41 cellular contexts compared by ENCODE assay signal in genomic region chr11:120296554-120296953, GRCh38. TPM values are rescaled to one million over a fixed set of nuclear protein-coding genes. Genes with fewer than 3 reads are reported as not detected.
"Had no signal": no experiment of that assay in that cellular context is flagged by ENCODE, and none has a peak within 500 bp of the region (broad histone marks: within the 10 kb centered on the region; RNA-seq: fewer than 3 reads in every experiment).

No MANE protein-coding gene starts in this region.

- H3K36me3 Mint-ChIP-seq: activated naive CD4-positive, alpha-beta T cell treated with anti-CD3 and anti-CD28 coated beads, Interleukin-2, amount 10 ng/mL, durations not matched to agents 7 days and 5 days; activated naive CD4-positive, alpha-beta T cell treated with anti-CD3 and anti-CD28 coated beads, Interleukin-2, amount 50 U/mL, for 24 hours; activated naive CD4-positive, alpha-beta T cell treated with anti-CD3 and anti-CD28 coated beads, Interleukin-2, amount 50 U/mL, for 72 hours; activated naive CD8-positive, alpha-beta T cell; activated naive CD8-positive, alpha-beta T cell treated with anti-CD3 and anti-CD28 coated beads for 36 hours; activated naive CD8-positive, alpha-beta T cell treated with anti-CD3 and anti-CD28 coated beads, Interleukin-2, amount 10 ng/mL, durations not matched to agents 7 days and 5 days; brain had no signal

- ATAC-seq: activated naive CD4-positive, alpha-beta T cell treated with anti-CD3 and anti-CD28 coated beads, Interleukin-2, amount 50 U/mL, for 72 hours; activated naive CD8-positive, alpha-beta T cell treated with anti-CD3 and anti-CD28 coated beads, Interleukin-2, amount 50 U/mL, for 24 hours; activated T-cell treated with anti-CD3 and anti-CD28 coated beads, Interleukin-2, amount 50 U/mL, for 4 hours; activated T-cell treated with anti-CD3 and anti-CD28 coated beads, Interleukin-2, amount 50 U/mL, for 72 hours; activated T-helper 17 cell treated with anti-CD3 and anti-CD28 coated beads, Interleukin-2, amount 50 U/mL, for 72 hours; body of pancreas had no signal

- H3K9me3 Mint-ChIP-seq: activated naive CD4-positive, alpha-beta T cell treated with anti-CD3 and anti-CD28 coated beads for 36 hours; activated naive CD4-positive, alpha-beta T cell treated with anti-CD3 and anti-CD28 coated beads, Interleukin-2, amount 10 ng/mL, durations not matched to agents 7 days and 5 days; activated naive CD4-positive, alpha-beta T cell treated with anti-CD3 and anti-CD28 coated beads, Interleukin-2, amount 50 U/mL, for 24 hours; activated naive CD4-positive, alpha-beta T cell treated with anti-CD3 and anti-CD28 coated beads, Interleukin-2, amount 50 U/mL, for 72 hours; activated naive CD8-positive, alpha-beta T cell treated with anti-CD3 and anti-CD28 coated beads for 36 hours; activated naive CD8-positive, alpha-beta T cell treated with anti-CD3 and anti-CD28 coated beads, Interleukin-2, amount 10 ng/mL, durations not matched to agents 7 days and 5 days; activated naive CD8-positive, alpha-beta T cell treated with anti-CD3 and anti-CD28 coated beads, Interleukin-2, amount 50 U/mL, for 24 hours; activated T-cell treated with anti-CD3 and anti-CD28 coated beads, Interleukin-2, amount 50 U/mL, for 4 hours; activated T-cell treated with anti-CD3 and anti-CD28 coated beads, Interleukin-2, amount 50 U/mL, for 72 hours; activated T-helper 1 cell treated with anti-CD3 and anti-CD28 coated beads, Interleukin-12 subunit alpha, Interleukin-12 subunit beta, Interleukin-2, Interleukin-4 antibody, amounts not matched to agents 30 ng/mL and 10 ng/mL and 1 ng/mL, durations not matched to agents 14 hours and 24 hours and 36 hours; activated T-helper 17 cell treated with anti-CD3 and anti-CD28 coated beads, Interleukin-2, amount 50 U/mL, for 72 hours; activated T-helper 2 cell treated with anti-CD3 and anti-CD28 coated beads, Interferon-gamma antibody, Interleukin-2, Interleukin-4, amounts not matched to agents 10 μg/mL and 5 μg/mL and 100 μg/mL, durations not matched to agents 14 hours and 24 hours and 36 hours; central memory CD8-positive, alpha-beta T cell had no signal

- FAIRE-seq: astrocyte, bronchial epithelial cell, colon had no signal

- H3K36me3 ChIP-seq: adrenal gland, ascending aorta, brain microvascular endothelial cell, breast epithelium, cardiac muscle cell had no signal

- H3K4me3 ChIP-seq: adrenal gland, ascending aorta, body of pancreas, breast epithelium, cardiac muscle cell had no signal

- H3K27ac Mint-ChIP-seq: activated naive CD4-positive, alpha-beta T cell treated with anti-CD3 and anti-CD28 coated beads for 36 hours; activated naive CD4-positive, alpha-beta T cell treated with anti-CD3 and anti-CD28 coated beads, Interleukin-2, amount 10 ng/mL, durations not matched to agents 7 days and 5 days; activated naive CD4-positive, alpha-beta T cell treated with anti-CD3 and anti-CD28 coated beads, Interleukin-2, amount 50 U/mL, for 24 hours; activated naive CD4-positive, alpha-beta T cell treated with anti-CD3 and anti-CD28 coated beads, Interleukin-2, amount 50 U/mL, for 72 hours; activated naive CD8-positive, alpha-beta T cell; activated naive CD8-positive, alpha-beta T cell treated with anti-CD3 and anti-CD28 coated beads for 36 hours; activated naive CD8-positive, alpha-beta T cell treated with anti-CD3 and anti-CD28 coated beads, Interleukin-2, amount 10 ng/mL, durations not matched to agents 7 days and 5 days; activated naive CD8-positive, alpha-beta T cell treated with anti-CD3 and anti-CD28 coated beads, Interleukin-2, amount 50 U/mL, for 24 hours; activated T-cell treated with anti-CD3 and anti-CD28 coated beads, Interleukin-2, amount 50 U/mL, for 72 hours; activated T-helper 1 cell treated with anti-CD3 and anti-CD28 coated beads, Interleukin-12 subunit alpha, Interleukin-12 subunit beta, Interleukin-2, Interleukin-4 antibody, amounts not matched to agents 30 ng/mL and 10 ng/mL and 1 ng/mL, durations not matched to agents 14 hours and 24 hours and 36 hours; activated T-helper 17 cell treated with anti-CD3 and anti-CD28 coated beads, Interleukin-2, amount 50 U/mL, for 72 hours; activated T-helper 2 cell treated with anti-CD3 and anti-CD28 coated beads, Interferon-gamma antibody, Interleukin-2, Interleukin-4, amounts not matched to agents 10 μg/mL and 5 μg/mL and 100 μg/mL, durations not matched to agents 14 hours and 24 hours and 36 hours; brain had no signal

- H3K4me1 Mint-ChIP-seq: activated naive CD4-positive, alpha-beta T cell treated with anti-CD3 and anti-CD28 coated beads, Interleukin-2, amount 10 ng/mL, durations not matched to agents 7 days and 5 days; activated naive CD4-positive, alpha-beta T cell treated with anti-CD3 and anti-CD28 coated beads, Interleukin-2, amount 50 U/mL, for 24 hours; activated naive CD8-positive, alpha-beta T cell treated with anti-CD3 and anti-CD28 coated beads for 36 hours; activated naive CD8-positive, alpha-beta T cell treated with anti-CD3 and anti-CD28 coated beads, Interleukin-2, amount 10 ng/mL, durations not matched to agents 7 days and 5 days; activated naive CD8-positive, alpha-beta T cell treated with anti-CD3 and anti-CD28 coated beads, Interleukin-2, amount 50 U/mL, for 24 hours; activated T-helper 17 cell treated with anti-CD3 and anti-CD28 coated beads, Interleukin-2, amount 50 U/mL, for 72 hours; central memory CD8-positive, alpha-beta T cell had no signal

- H3K27me3 ChIP-seq: adrenal gland, ascending aorta, body of pancreas, breast epithelium had no signal

- DNase-seq: activated effector memory CD4-positive, alpha-beta T cell treated with anti-CD3 and anti-CD28 coated beads, Interleukin-2, amount 50 U/mL, for 16 hours; activated effector memory CD4-positive, alpha-beta T cell treated with Interleukin-2 at 50 U/mL for 16 hours; activated gamma-delta T cell; activated gamma-delta T cell treated with Interleukin-2 at 50 U/mL for 16 hours; activated naive CD4-positive, alpha-beta T cell; activated naive CD4-positive, alpha-beta T cell treated with anti-CD3 and anti-CD28 coated beads for 36 hours; activated naive CD4-positive, alpha-beta T cell treated with anti-CD3 and anti-CD28 coated beads, Interleukin-2, amount 10 ng/mL, durations not matched to agents 7 days and 5 days; activated naive CD4-positive, alpha-beta T cell treated with anti-CD3 and anti-CD28 coated beads, Interleukin-2, amount 50 U/mL, for 16 hours; activated naive CD4-positive, alpha-beta T cell treated with Interleukin-2 at 50 U/mL for 16 hours; activated naive CD8-positive, alpha-beta T cell treated with anti-CD3 and anti-CD28 coated beads for 36 hours; activated naive CD8-positive, alpha-beta T cell treated with anti-CD3 and anti-CD28 coated beads, Interleukin-2, amount 10 ng/mL, durations not matched to agents 7 days and 5 days; activated naive CD8-positive, alpha-beta T cell treated with anti-CD3 and anti-CD28 coated beads, Interleukin-2, amount 50 U/mL, for 24 hours; activated T-cell treated with anti-CD3 and anti-CD28 coated beads, Interleukin-2, amount 50 U/mL, for 4 hours; activated T-cell treated with anti-CD3 and anti-CD28 coated beads, Interleukin-2, amount 50 U/mL, for 48 hours; activated T-cell treated with anti-CD3 and anti-CD28 coated beads, Interleukin-2, amount 50 U/mL, for 72 hours; adrenal gland; amniotic stem cell; amygdala; anterior cingulate cortex; aorta; body of pancreas; brain microvascular endothelial cell; caudate nucleus; central memory CD4-positive, alpha-beta T cell; cerebellar nuclear complex had no signal

- H3K9me3 ChIP-seq: adrenal gland, ascending aorta, body of pancreas, breast epithelium had no signal

- H3K27ac ChIP-seq: adrenal gland, ascending aorta, body of pancreas, brain microvascular endothelial cell, breast epithelium, cardiac muscle cell had no signal

- H3K4me3 Mint-ChIP-seq: activated naive CD4-positive, alpha-beta T cell treated with anti-CD3 and anti-CD28 coated beads for 36 hours; activated naive CD4-positive, alpha-beta T cell treated with anti-CD3 and anti-CD28 coated beads, Interleukin-2, amount 10 ng/mL, durations not matched to agents 7 days and 5 days; activated naive CD4-positive, alpha-beta T cell treated with anti-CD3 and anti-CD28 coated beads, Interleukin-2, amount 50 U/mL, for 24 hours; activated naive CD8-positive, alpha-beta T cell; activated naive CD8-positive, alpha-beta T cell treated with anti-CD3 and anti-CD28 coated beads for 36 hours; activated naive CD8-positive, alpha-beta T cell treated with anti-CD3 and anti-CD28 coated beads, Interleukin-2, amount 10 ng/mL, durations not matched to agents 7 days and 5 days; activated naive CD8-positive, alpha-beta T cell treated with anti-CD3 and anti-CD28 coated beads, Interleukin-2, amount 50 U/mL, for 24 hours; activated T-cell treated with anti-CD3 and anti-CD28 coated beads, Interleukin-2, amount 50 U/mL, for 4 hours; activated T-cell treated with anti-CD3 and anti-CD28 coated beads, Interleukin-2, amount 50 U/mL, for 72 hours; activated T-helper 1 cell treated with anti-CD3 and anti-CD28 coated beads, Interleukin-12 subunit alpha, Interleukin-12 subunit beta, Interleukin-2, Interleukin-4 antibody, amounts not matched to agents 30 ng/mL and 10 ng/mL and 1 ng/mL, durations not matched to agents 14 hours and 24 hours and 36 hours; activated T-helper 17 cell treated with anti-CD3 and anti-CD28 coated beads, Interleukin-2, amount 50 U/mL, for 72 hours; brain; central memory CD8-positive, alpha-beta T cell had no signal

RNA-seq across cellular contexts. Expression of gene POU2F3, which starts 56.6 kb away (rescaled TPM):
- total RNA-seq: activated naive CD4-positive, alpha-beta T cell treated with anti-CD3 and anti-CD28 coated beads for 36 hours; activated naive CD4-positive, alpha-beta T cell treated with anti-CD3 and anti-CD28 coated beads, Interleukin-2, amount 50 U/mL, for 72 hours; activated naive CD8-positive, alpha-beta T cell treated with anti-CD3 and anti-CD28 coated beads for 36 hours; activated naive CD8-positive, alpha-beta T cell treated with anti-CD3 and anti-CD28 coated beads, Interleukin-2, amount 10 ng/mL, durations not matched to agents 7 days and 5 days; activated T-cell treated with anti-CD3 and anti-CD28 coated beads, Interleukin-2, amount 50 U/mL, for 4 hours; activated T-helper 2 cell treated with anti-CD3 and anti-CD28 coated beads, Interferon-gamma antibody, Interleukin-2, Interleukin-4, amounts not matched to agents 10 μg/mL and 5 μg/mL and 100 μg/mL, durations not matched to agents 14 hours and 24 hours and 36 hours; aorta; ascending aorta; bronchial epithelial cell; cardiac septum; chondrocyte had no signal
